8 cellular contexts compared by ENCODE assay signal in the genomic region with DNA sequence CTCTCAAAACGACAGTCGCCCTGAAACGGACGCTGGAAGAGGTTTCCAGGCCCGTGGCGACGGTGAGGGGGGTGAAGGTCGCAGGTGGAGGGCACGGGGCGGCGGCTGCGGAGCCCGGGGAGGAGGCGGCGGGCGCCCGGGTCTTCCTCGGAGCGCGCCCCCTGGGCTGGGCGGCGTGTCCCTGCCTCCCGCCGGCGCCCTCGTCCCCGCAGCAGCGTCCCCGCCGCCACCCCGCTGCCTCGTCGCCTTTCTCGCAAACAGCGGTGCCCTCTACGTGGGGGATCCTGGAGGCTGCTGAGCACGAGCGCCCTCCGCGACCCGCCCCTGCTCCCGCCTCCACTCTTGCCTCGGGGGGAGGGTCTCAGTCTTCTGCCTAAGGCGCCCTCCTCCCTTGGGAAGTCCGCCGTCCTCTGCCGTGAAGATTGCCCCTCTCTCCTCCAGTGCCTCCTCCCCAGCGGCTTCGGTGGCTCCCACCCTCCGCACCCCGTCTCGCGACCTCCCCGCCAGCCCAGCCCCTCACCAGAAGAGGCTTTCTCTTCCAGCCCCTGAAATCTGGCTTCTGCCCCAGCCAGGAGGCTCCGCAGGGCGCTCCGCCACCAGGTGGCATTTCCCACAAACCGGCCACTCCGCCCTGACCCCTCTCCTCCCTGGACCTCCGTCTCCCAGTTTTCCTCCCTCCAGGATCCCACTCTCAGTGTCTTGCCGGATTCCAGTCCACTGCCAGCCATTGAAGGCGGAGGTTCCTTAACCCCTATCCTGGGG.
DNase-seq lines count a peak whose midpoint lies in the region; ATAC-seq and TF ChIP-seq lines count a peak whose summit lies in the region.

No MANE protein-coding gene starts in this region.

- intact Hi-C loops in right lobe of liver (cut with DNase I) = no loop called here

- in situ Hi-C loops in brain microvascular endothelial cell (cut with HindIII; ENCODE audit: low pct_ligation_motif_present, low sequenced_read_pairs) = no loop called here

- CTCF ChIA-PET in activated CD4-positive, alpha-beta T cell treated with anti-CD3 and anti-CD28 coated beads, Interleukin-2, amount 10 ng/mL, durations not matched to agents 7 days and 5 days (lab: Charles Lee) = no interaction called here

- TF ChIP-seq EP300 in tibial nerve (IDR thresholded peaks at IDR 0.05) = no peak

- WGBS in right lobe of liver (ENCODE audit: insufficient coverage, low coverage, low lambda C conversion rate, missing lambda C conversion rate) = 18% methylated on average over 20 of the region's 62 CpGs
- WGBS in tibial nerve, 2 donors = 20 to 45% methylated on average over 23 to 61 of the region's 62 CpGs

- no peak for TF ChIP-seq POLR2A in right lobe of liver (IDR thresholded peaks at IDR 0.05)
- TF ChIP-seq POLR2A in tibial nerve (IDR thresholded peaks at IDR 0.05) = no peak

- TF ChIP-seq CTCF in brain microvascular endothelial cell (IDR thresholded peaks at IDR 0.05; ENCODE audit: low read depth, low read length, missing control alignments) = peak; percentile 69
- peak; percentile 27 to 49 (median 42) for TF ChIP-seq CTCF in right lobe of liver (IDR thresholded peaks at IDR 0.05)
- no peak for TF ChIP-seq CTCF in tibial nerve (IDR thresholded peaks at IDR 0.05)

- H3K27ac Mint-ChIP-seq in activated CD4-positive, alpha-beta T cell treated with anti-CD3 and anti-CD28 coated beads, Interleukin-2, amount 10 ng/mL, durations not matched to agents 7 days and 5 days = peak overlapping the region; percentile 50

- peaks cover 3% of the 10 kb centered on the region for H3K9me3 Mint-ChIP-seq in activated CD4-positive, alpha-beta T cell treated with anti-CD3 and anti-CD28 coated beads, Interleukin-2, amount 10 ng/mL, durations not matched to agents 7 days and 5 days

- H3K4me1 Mint-ChIP-seq in activated CD4-positive, alpha-beta T cell treated with anti-CD3 and anti-CD28 coated beads, Interleukin-2, amount 10 ng/mL, durations not matched to agents 7 days and 5 days = peaks cover 26% of the 10 kb centered on the region

- H3K9me3 ChIP-seq in right lobe of liver = no peaks in the 10 kb centered on the region
- no peaks in the 10 kb centered on the region for H3K9me3 ChIP-seq in tibial nerve

- peak overlapping the region; percentile 57 for H3K4me3 Mint-ChIP-seq in activated CD4-positive, alpha-beta T cell treated with anti-CD3 and anti-CD28 coated beads, Interleukin-2, amount 10 ng/mL, durations not matched to agents 7 days and 5 days

- ATAC-seq in right lobe of liver = peak; percentile 85
- no peak for ATAC-seq in HG03442 (IDR thresholded peaks at IDR 0.05; ENCODE audit: unreplicated experiment)
- no peak for ATAC-seq in HG02840 (IDR thresholded peaks at IDR 0.05; ENCODE audit: low FRiP score, unreplicated experiment)

- H3K36me3 Mint-ChIP-seq in activated CD4-positive, alpha-beta T cell treated with anti-CD3 and anti-CD28 coated beads, Interleukin-2, amount 10 ng/mL, durations not matched to agents 7 days and 5 days (ENCODE audit: low read depth) = no peaks in the 10 kb centered on the region

- no peaks in the 10 kb centered on the region for H3K27me3 Mint-ChIP-seq in activated CD4-positive, alpha-beta T cell treated with anti-CD3 and anti-CD28 coated beads, Interleukin-2, amount 10 ng/mL, durations not matched to agents 7 days and 5 days

- POLR2A ChIA-PET in activated CD4-positive, alpha-beta T cell treated with anti-CD3 and anti-CD28 coated beads, Interleukin-2, amount 10 ng/mL, durations not matched to agents 7 days and 5 days (lab: Charles Lee) = no interaction called here

- H3K27ac ChIP-seq in brain microvascular endothelial cell = no peak overlapping the region
- H3K27ac ChIP-seq in right lobe of liver = peak overlapping the region; percentile 85 to 92 (median 87)
- peak overlapping the region in 3 of 4 donors; percentile 14 to 57 (median 31) for H3K27ac ChIP-seq in tibial nerve

- no peak for DNase-seq in activated CD4-positive, alpha-beta T cell treated with anti-CD3 and anti-CD28 coated beads, Interleukin-2, amount 10 ng/mL, durations not matched to agents 7 days and 5 days
- no peak for DNase-seq in activated CD4-positive, alpha-beta T cell treated with anti-CD3 and anti-CD28 coated beads for 4 hours
- DNase-seq in brain microvascular endothelial cell (no peak), right lobe of liver (peak; percentile 73 to 79 (median 75)), tibial nerve (ENCODE audit: low spot score in 2 of 2) (no peak), GF-D8 (lab: John Stamatoyannopoulos, UW) (no peak)

- H3K27me3 ChIP-seq in brain microvascular endothelial cell (replicated peaks) = no peaks in the 10 kb centered on the region
- H3K27me3 ChIP-seq in right lobe of liver = no peaks in the 10 kb centered on the region
- H3K27me3 ChIP-seq in tibial nerve = no peaks in the 10 kb centered on the region

- H3K36me3 ChIP-seq in brain microvascular endothelial cell (replicated peaks) = peaks cover 2% of the 10 kb centered on the region
- H3K36me3 ChIP-seq in right lobe of liver = no peaks in the 10 kb centered on the region
- no peaks in the 10 kb centered on the region for H3K36me3 ChIP-seq in tibial nerve

- peak overlapping the region; percentile 54 for H3K4me3 ChIP-seq in brain microvascular endothelial cell (ENCODE audit: low read depth, low read length)
- peak overlapping the region; percentile 50 to 67 (median 62) for H3K4me3 ChIP-seq in right lobe of liver
- peak overlapping the region; percentile 16 to 45 (median 29) for H3K4me3 ChIP-seq in tibial nerve

- H3K4me1 ChIP-seq in right lobe of liver = peaks cover 0 to 3% (median 0%) of the 10 kb centered on the region in 4 donors
- H3K4me1 ChIP-seq in tibial nerve = peaks cover 0 to 28% (median 11%) of the 10 kb centered on the region in 4 donors

Comparison
In these comparisons a context has a peak if more than half of its experiments do, and no peak if none do; other contexts are left out.
1. DNase-seq: peak in right lobe of liver (3 of 3); none in activated CD4-positive, alpha-beta T cell treated with anti-CD3 and anti-CD28 coated beads, Interleukin-2, amount 10 ng/mL, durations not matched to agents 7 days and 5 days (single experiment), activated CD4-positive, alpha-beta T cell treated with anti-CD3 and anti-CD28 coated beads for 4 hours (0 of 2), brain microvascular endothelial cell (single experiment), tibial nerve (0 of 2) and GF-D8 (single experiment).
2. CTCF ChIP-seq: peak in brain microvascular endothelial cell (single experiment) and right lobe of liver (4 of 4); none in tibial nerve (0 of 5).
3. ATAC-seq: peak in right lobe of liver (4 of 4); none in HG03442 (single experiment) and HG02840 (single experiment).
4. Peak in every context shown above with its lines, with median percentiles within 50 percentile points of each other: H3K4me3 ChIP-seq.